In genomic region chr3:186917660-186918312, GRCh38 we compare ENCODE assay signal across 22 cellular contexts. TPM values are rescaled to one million over a fixed set of nuclear protein-coding genes. Genes with fewer than 3 reads are reported as not detected.
DNase-seq lines count a peak whose midpoint lies in the region; TF ChIP-seq lines count a peak whose summit lies in the region.
"Had no signal": no experiment of that assay in that cellular context is flagged by ENCODE, and none has a peak within 500 bp of the region (broad histone marks: within the 10 kb centered on the region; RNA-seq: fewer than 3 reads in every experiment).

No MANE protein-coding gene starts in this region.

- no peak overlapping the region for H2BK5ac ChIP-seq in mesenchymal stem cell (ENCODE audit: low read depth, low read length, poor library complexity, severe bottlenecking)

- H3K27me3 Mint-ChIP-seq in activated CD4-positive, alpha-beta T cell treated with anti-CD3 and anti-CD28 coated beads, Interleukin-2, amount 10 ng/mL, durations not matched to agents 24 days and 14 days: no peaks in the 10 kb centered on the region
- H3K27me3 Mint-ChIP-seq in activated naive CD8-positive, alpha-beta T cell: no peaks in the 10 kb centered on the region
- peaks cover 17% of the 10 kb centered on the region for H3K27me3 Mint-ChIP-seq in osteocyte (ENCODE audit: unreplicated experiment)
- H3K27me3 Mint-ChIP-seq: naive B cell, type B pancreatic cell had no signal

- H3K23ac ChIP-seq in mesenchymal stem cell (ENCODE audit: low read length in 2 of 2): no peak overlapping the region

- no peaks in the 10 kb centered on the region for H3K79me1 ChIP-seq in mesenchymal stem cell (replicated peaks; ENCODE audit: low read length, poor library complexity, severe bottlenecking)

- peak overlapping the region; percentile 57 for H3K27ac Mint-ChIP-seq in activated CD4-positive, alpha-beta T cell treated with anti-CD3 and anti-CD28 coated beads, Interleukin-2, amount 10 ng/mL, durations not matched to agents 24 days and 14 days
- peak overlapping the region; percentile 64 for H3K27ac Mint-ChIP-seq in activated naive CD8-positive, alpha-beta T cell
- H3K27ac Mint-ChIP-seq in osteocyte (ENCODE audit: unreplicated experiment): no peak overlapping the region
- H3K27ac Mint-ChIP-seq: mesothelial cell of epicardium, type B pancreatic cell had no signal

- peaks cover 0 to 16% of the 10 kb centered on the region in 2 experiments for H3K27me3 ChIP-seq in mesenchymal stem cell (ENCODE audit: control insufficient read depth in 1 of 2, insufficient read depth in 1 of 2, low read length in 2 of 2)
- H3K27me3 ChIP-seq: BE2C, body of pancreas, pancreas, SJCRH30 had no signal

- no peaks in the 10 kb centered on the region for H3K36me3 ChIP-seq in mesenchymal stem cell (ENCODE audit: control insufficient read depth in 1 of 2, insufficient read depth in 2 of 2, low read depth in 1 of 2, low read length in 2 of 2)
- H3K36me3 ChIP-seq: BE2C, pancreas, SJCRH30 had no signal

- H3K9me3 Mint-ChIP-seq in activated CD4-positive, alpha-beta T cell treated with anti-CD3 and anti-CD28 coated beads, Interleukin-2, amount 10 ng/mL, durations not matched to agents 24 days and 14 days: no peaks in the 10 kb centered on the region
- peaks cover under 1% of the 10 kb centered on the region for H3K9me3 Mint-ChIP-seq in activated naive CD8-positive, alpha-beta T cell (ENCODE audit: low read depth)
- H3K9me3 Mint-ChIP-seq in osteocyte (ENCODE audit: unreplicated experiment): no peaks in the 10 kb centered on the region
- H3K9me3 Mint-ChIP-seq: mesothelial cell of epicardium had no signal

- WGBS in mesenchymal stem cell: 14% methylated on average over 2 of the region's 3 CpGs

- H2BK15ac ChIP-seq in mesenchymal stem cell (ENCODE audit: low read depth, poor library complexity, severe bottlenecking): no peak overlapping the region

- H2AFZ ChIP-seq in mesenchymal stem cell (ENCODE audit: low read depth, low read length): peak overlapping the region; percentile 61

- no peak overlapping the region for H3K4me2 ChIP-seq in mesenchymal stem cell (ENCODE audit: low read length, poor library complexity, severe bottlenecking)
- H3K4me2 ChIP-seq: smooth muscle cell had no signal

- H3K18ac ChIP-seq in mesenchymal stem cell (ENCODE audit: low read depth in 1 of 2, low read length in 2 of 2): no peak overlapping the region

- H2BK12ac ChIP-seq in mesenchymal stem cell (ENCODE audit: low read length in 2 of 2): no peak overlapping the region

- no peak for TF ChIP-seq CTCF in osteocyte (IDR thresholded peaks at IDR 0.05)

- H3K9me3 ChIP-seq in mesenchymal stem cell (ENCODE audit: control insufficient read depth, low read length): no peaks in the 10 kb centered on the region
- H3K9me3 ChIP-seq: BE2C, body of pancreas, pancreas, SJCRH30 had no signal

- no peak overlapping the region for H3K27ac ChIP-seq in mesenchymal stem cell (ENCODE audit: low read length, poor library complexity, severe bottlenecking)
- H3K27ac ChIP-seq: body of pancreas, pancreas, SJCRH30 had no signal

- no peak overlapping the region for H2AK5ac ChIP-seq in mesenchymal stem cell (ENCODE audit: low read length, severe bottlenecking)

- no peak overlapping the region for H3K4me3 Mint-ChIP-seq in activated CD4-positive, alpha-beta T cell treated with anti-CD3 and anti-CD28 coated beads, Interleukin-2, amount 10 ng/mL, durations not matched to agents 24 days and 14 days
- H3K4me3 Mint-ChIP-seq in activated naive CD8-positive, alpha-beta T cell: peak overlapping the region; percentile 2
- no peak overlapping the region for H3K4me3 Mint-ChIP-seq in osteocyte (ENCODE audit: unreplicated experiment)
- H3K4me3 Mint-ChIP-seq: mesothelial cell of epicardium, naive B cell, type B pancreatic cell had no signal

- intact Hi-C loops in activated CD4-positive, alpha-beta T cell treated with anti-CD3 and anti-CD28 coated beads, Interleukin-2, amount 10 ng/mL, durations not matched to agents 24 days and 14 days (cut with micrococcal nuclease): no loop called here

- H3K9ac ChIP-seq in mesenchymal stem cell (ENCODE audit: low read length): no peak overlapping the region

- peak overlapping the region in 1 of 2 experiments; percentile 57 for H3K14ac ChIP-seq in mesenchymal stem cell (ENCODE audit: low read length in 2 of 2)

- peaks cover 13% of the 10 kb centered on the region for H3K4me1 ChIP-seq in mesenchymal stem cell (ENCODE audit: control insufficient read depth, insufficient read depth, low read depth, low read length)
- H3K4me1 ChIP-seq: body of pancreas, pancreas had no signal

- H3K4me3 ChIP-seq in mesenchymal stem cell (ENCODE audit: insufficient read depth in 1 of 2, low read depth in 1 of 2, low read length in 2 of 2): no peak overlapping the region
- H3K4me3 ChIP-seq: body of pancreas, pancreas, SJCRH30, smooth muscle cell had no signal

- H3K36me3 Mint-ChIP-seq in activated CD4-positive, alpha-beta T cell treated with anti-CD3 and anti-CD28 coated beads, Interleukin-2, amount 10 ng/mL, durations not matched to agents 24 days and 14 days (ENCODE audit: low read depth): no peaks in the 10 kb centered on the region
- H3K36me3 Mint-ChIP-seq in activated naive CD8-positive, alpha-beta T cell: no peaks in the 10 kb centered on the region
- no peaks in the 10 kb centered on the region for H3K36me3 Mint-ChIP-seq in osteocyte (ENCODE audit: unreplicated experiment)
- H3K36me3 Mint-ChIP-seq: mesothelial cell of epicardium, naive B cell, type B pancreatic cell had no signal

- H3K4me1 Mint-ChIP-seq in activated CD4-positive, alpha-beta T cell treated with anti-CD3 and anti-CD28 coated beads, Interleukin-2, amount 10 ng/mL, durations not matched to agents 24 days and 14 days: peaks cover 37% of the 10 kb centered on the region
- H3K4me1 Mint-ChIP-seq in activated naive CD8-positive, alpha-beta T cell (ENCODE audit: low read depth): peaks cover 50% of the 10 kb centered on the region
- H3K4me1 Mint-ChIP-seq in osteocyte (ENCODE audit: unreplicated experiment): no peaks in the 10 kb centered on the region

- DNase-seq in activated CD4-positive, alpha-beta T cell treated with anti-CD3 and anti-CD28 coated beads, Interleukin-2, amount 10 ng/mL, durations not matched to agents 24 days and 14 days: no peak
- no peak for DNase-seq in activated CD4-positive, alpha-beta T cell treated with anti-CD3 and anti-CD28 coated beads, Interleukin-2, amount 50 U/mL, for 48 hours
- DNase-seq in NCI-H187 treated with DMSO at 0.1 percent for 48 hours (lab: John Stamatoyannopoulos, UW) (peak; percentile 52), mesenchymal stem cell (no peak), osteocyte (ENCODE audit: extremely low spot score, unreplicated experiment) (no peak), SK-N-DZ (ENCODE audit: low spot score) (no peak), iPS-NIHi11 (ENCODE audit: low spot score) (no peak)
- DNase-seq: BE2C; body of pancreas; cerebellar nuclear complex; GDM1; hypothalamus; naive B cell; NCI-H2227 treated with DMSO at 0.1 percent for 48 hours; NCI-H69; pancreas; SJCRH30; stimulated activated CD4-positive, alpha-beta T cell treated with anti-CD3 and anti-CD28 coated beads, Interleukin-1b, Interleukin-23, amount 100 ng/mL, for 48 hours had no signal

- no peak overlapping the region for H3K4ac ChIP-seq in mesenchymal stem cell (ENCODE audit: low read depth in 1 of 2, low read length in 2 of 2)

- H4K8ac ChIP-seq in mesenchymal stem cell (ENCODE audit: low read length): no peak overlapping the region

- no peak overlapping the region for H2BK120ac ChIP-seq in mesenchymal stem cell (ENCODE audit: low read depth, low read length)

- no peak overlapping the region for H4K91ac ChIP-seq in mesenchymal stem cell (ENCODE audit: low read length)

RNA-seq across cellular contexts. Expression of gene ST6GAL1, which starts 12.5 kb away (rescaled TPM):
- total RNA-seq in activated CD4-positive, alpha-beta T cell treated with anti-CD3 and anti-CD28 coated beads, Interleukin-2, amount 10 ng/mL, durations not matched to agents 24 days and 14 days: 128 and 132 TPM in 2 replicates
- 1.7 TPM for polyA plus RNA-seq in mesenchymal stem cell (2013, experiment 1 of 2)
- polyA plus RNA-seq in mesenchymal stem cell (2013, experiment 2 of 2): 1.7 TPM
- 63.1 and 68.2 TPM in 2 replicates for total RNA-seq in osteocyte
- polyA plus RNA-seq in SK-N-DZ (2014; cell fraction: cytosol; rRNA removed): 66.2 and 73.8 TPM in 2 replicates
- polyA plus RNA-seq in SK-N-DZ (2014; cell fraction: nucleus; rRNA removed): 32.4 and 48.0 TPM in 2 replicates
